In the genomic region with DNA sequence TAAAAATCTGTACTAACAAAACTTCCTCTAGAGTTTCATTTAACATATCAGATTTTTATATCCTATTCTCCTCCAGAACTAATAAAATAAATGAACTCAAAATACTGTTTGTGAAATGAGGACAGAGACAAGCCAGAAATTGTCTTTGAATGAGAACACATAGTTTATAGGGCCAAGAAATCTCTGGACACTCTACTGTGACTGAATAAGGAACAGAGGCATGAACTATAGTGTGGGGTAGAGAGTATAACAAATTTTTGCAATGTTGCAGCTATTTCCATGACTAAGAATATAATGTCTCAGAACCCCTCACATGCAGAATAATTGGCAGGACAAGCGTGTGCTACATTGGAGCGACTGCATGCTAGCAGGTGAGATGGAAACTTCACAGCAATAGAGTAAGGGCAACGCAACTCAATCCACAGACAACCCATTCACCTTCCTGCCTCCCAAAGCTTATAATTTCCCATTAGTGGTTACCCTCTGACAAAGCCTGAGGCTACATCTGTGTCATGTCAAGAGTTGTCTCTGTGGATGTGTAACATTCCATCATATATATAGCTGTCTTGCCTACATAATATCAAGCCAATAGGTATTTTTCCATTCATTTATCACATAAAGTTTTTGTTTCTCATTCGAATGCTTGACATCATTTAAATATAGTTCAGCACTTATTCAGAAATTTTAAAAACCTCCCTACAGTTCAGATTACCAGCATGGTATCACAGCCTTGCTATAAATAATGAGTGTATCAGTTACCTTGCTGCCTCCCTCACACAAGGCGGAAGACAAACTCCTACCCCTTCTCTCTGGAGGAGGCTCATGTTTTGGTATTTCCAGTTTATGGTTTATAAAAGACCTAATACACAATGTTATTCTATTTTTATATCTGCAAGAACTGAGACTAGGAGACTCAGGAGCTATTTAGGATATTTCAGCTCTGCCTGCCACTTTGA, we compare ENCODE assay signal across 14 cellular contexts.
"Had no signal": no experiment of that assay in that cellular context is flagged by ENCODE, and none has a peak within 500 bp of the region (broad histone marks: within the 10 kb centered on the region; RNA-seq: fewer than 3 reads in every experiment).

No MANE protein-coding gene starts in this region.

- H3K9me3 ChIP-seq: SJCRH30, transverse colon had no signal

- H2AFZ ChIP-seq: parathyroid adenoma had no signal

- H3K27me3 Mint-ChIP-seq: activated CD8-positive, alpha-beta T cell treated with anti-CD3 and anti-CD28 coated beads for 36 hours; stimulated activated memory B cell treated with anti-CD40 and anti-IgM and Interleukin-4, amounts not matched to agents 10 μg/mL and 1 μg/mL and 100 μg/mL, for 72 hours had no signal

- H3K4me1 Mint-ChIP-seq: activated naive CD8-positive, alpha-beta T cell treated with anti-CD3 and anti-CD28 coated beads, Interleukin-2, amount 50 U/mL, for 24 hours; stimulated activated memory B cell treated with anti-CD40 and anti-IgM and Interleukin-4, amounts not matched to agents 10 μg/mL and 1 μg/mL and 100 μg/mL, for 72 hours had no signal

- H3K4me3 ChIP-seq: SJCRH30, smooth muscle cell, transverse colon had no signal

- H3K4me1 ChIP-seq: parathyroid adenoma, transverse colon had no signal

- H3K4me2 ChIP-seq: smooth muscle cell had no signal

- H3K9ac ChIP-seq: parathyroid adenoma had no signal

- DNase-seq: activated CD8-positive, alpha-beta memory T cell treated with anti-CD3 and anti-CD28 coated beads, Interleukin-2, amount 50 U/mL, for 4 hours; activated CD8-positive, alpha-beta T cell treated with anti-CD3 and anti-CD28 coated beads for 36 hours; activated naive CD4-positive, alpha-beta T cell; activated naive CD8-positive, alpha-beta T cell treated with anti-CD3 and anti-CD28 coated beads, Interleukin-2, amount 50 U/mL, for 24 hours; central memory CD4-positive, alpha-beta T cell; cortex of kidney; effector CD8-positive, alpha-beta T cell; head of caudate nucleus; T1000; transverse colon had no signal

- H3K79me2 ChIP-seq: parathyroid adenoma had no signal

- H3K27me3 ChIP-seq: SJCRH30, transverse colon had no signal

- H3K27ac ChIP-seq: parathyroid adenoma, SJCRH30 had no signal

- H3K36me3 ChIP-seq: SJCRH30, transverse colon had no signal

- H3K27ac Mint-ChIP-seq: activated CD8-positive, alpha-beta T cell treated with anti-CD3 and anti-CD28 coated beads for 36 hours; activated naive CD8-positive, alpha-beta T cell treated with anti-CD3 and anti-CD28 coated beads, Interleukin-2, amount 50 U/mL, for 24 hours; stimulated activated memory B cell treated with anti-CD40 and anti-IgM and Interleukin-4, amounts not matched to agents 10 μg/mL and 1 μg/mL and 100 μg/mL, for 72 hours had no signal

- H3K9me3 Mint-ChIP-seq: activated CD8-positive, alpha-beta T cell treated with anti-CD3 and anti-CD28 coated beads for 36 hours; activated naive CD8-positive, alpha-beta T cell treated with anti-CD3 and anti-CD28 coated beads, Interleukin-2, amount 50 U/mL, for 24 hours; stimulated activated memory B cell treated with anti-CD40 and anti-IgM and Interleukin-4, amounts not matched to agents 10 μg/mL and 1 μg/mL and 100 μg/mL, for 72 hours had no signal

- H3K4me3 Mint-ChIP-seq: activated CD8-positive, alpha-beta T cell treated with anti-CD3 and anti-CD28 coated beads for 36 hours; activated naive CD8-positive, alpha-beta T cell treated with anti-CD3 and anti-CD28 coated beads, Interleukin-2, amount 50 U/mL, for 24 hours; stimulated activated memory B cell treated with anti-CD40 and anti-IgM and Interleukin-4, amounts not matched to agents 10 μg/mL and 1 μg/mL and 100 μg/mL, for 72 hours had no signal

- H3K36me3 Mint-ChIP-seq: stimulated activated memory B cell treated with anti-CD40 and anti-IgM and Interleukin-4, amounts not matched to agents 10 μg/mL and 1 μg/mL and 100 μg/mL, for 72 hours had no signal

- ATAC-seq: activated CD8-positive, alpha-beta T cell treated with anti-CD3 and anti-CD28 coated beads for 36 hours; activated naive CD8-positive, alpha-beta T cell treated with anti-CD3 and anti-CD28 coated beads, Interleukin-2, amount 50 U/mL, for 24 hours; stimulated activated memory B cell treated with anti-CD40 and anti-IgM and Interleukin-4, amounts not matched to agents 10 μg/mL and 1 μg/mL and 100 μg/mL, for 72 hours had no signal
